16 cellular contexts compared by ENCODE assay signal in the genomic region with DNA sequence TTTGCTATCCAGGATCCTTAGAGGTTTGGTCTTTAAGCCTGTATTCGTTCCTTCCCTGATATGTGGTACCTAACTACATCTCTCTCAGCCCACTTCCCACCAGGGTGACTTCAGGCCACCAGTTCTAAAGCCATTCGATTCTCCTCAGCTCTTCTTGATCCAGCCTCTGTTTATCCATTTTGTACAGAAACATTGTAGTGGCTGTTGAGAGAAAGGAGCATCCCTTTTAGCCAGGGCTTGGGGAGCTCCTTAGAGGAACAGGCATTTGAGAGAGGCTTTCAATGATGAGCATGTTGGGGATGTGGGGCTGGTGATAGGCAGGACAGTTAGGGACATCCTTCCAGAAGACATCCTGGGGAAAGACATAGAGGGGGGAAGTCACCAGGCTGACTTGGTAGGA. TPM values are rescaled to one million over a fixed set of nuclear protein-coding genes. Genes with fewer than 3 reads are reported as not detected.
A peak's percentile ranks its signal among the peaks of the same experiment; 100 is the strongest.
DNase-seq lines count a peak whose midpoint lies in the region; ATAC-seq lines count a peak whose summit lies in the region.
"Had no signal": no experiment of that assay in that cellular context is flagged by ENCODE, and none has a peak within 500 bp of the region (broad histone marks: within the 10 kb centered on the region; RNA-seq: fewer than 3 reads in every experiment).

No MANE protein-coding gene starts in this region.

- peaks cover 0 to 13% (median 0%) of the 10 kb centered on the region in 3 experiments for H3K36me3 ChIP-seq in naive thymus-derived CD4-positive, alpha-beta T cell (ENCODE audit: control insufficient read depth in 2 of 3, insufficient read depth in 3 of 3, low read length in 3 of 3)

- peaks cover 65% of the 10 kb centered on the region for H3K4me1 Mint-ChIP-seq in stimulated activated naive CD8-positive, alpha-beta T cell treated with anti-CD3 and anti-CD28 coated beads, Interleukin-15, Interleukin-2, amounts not matched to agents 100 ng/mL and 50 ng/mL, for 24 hours (ENCODE audit: low read depth)
- peaks cover 38% of the 10 kb centered on the region for H3K4me1 Mint-ChIP-seq in activated T-helper 1 cell treated with anti-CD3 and anti-CD28 coated beads, Interleukin-12 subunit alpha, Interleukin-12 subunit beta, Interleukin-2, Interleukin-4 antibody, amounts not matched to agents 30 ng/mL and 10 ng/mL and 1 ng/mL, durations not matched to agents 14 hours and 24 hours and 36 hours (ENCODE audit: low read depth)
- H3K4me1 Mint-ChIP-seq in naive thymus-derived CD4-positive, alpha-beta T cell = peaks cover 36 to 66% (median 45%) of the 10 kb centered on the region in 7 donors

- CTCF ChIA-PET in naive thymus-derived CD4-positive, alpha-beta T cell (lab: Charles Lee) = interaction anchor here (0.6 kb wide), 1 partner anchor 923 kb away, joined by 3 read pairs; no protein-coding TSS in a partner anchor
- CTCF ChIA-PET in HEK293T (lab: Yijun Ruan, JAX) = interaction anchor here (2.1 kb wide), 1 partner anchor 44 kb away, joined by 7 read pairs; a partner anchor contains a TSS

- H3K4me3 ChIP-seq in naive thymus-derived CD4-positive, alpha-beta T cell (ENCODE audit: low read length) = no peak overlapping the region

- no peak for DNase-seq in stimulated activated naive CD8-positive, alpha-beta T cell treated with anti-CD3 and anti-CD28 coated beads, Interleukin-15, Interleukin-2, amounts not matched to agents 100 U/mL and 50 U/mL, for 24 hours
- DNase-seq in activated T-helper 1 cell treated with anti-CD3 and anti-CD28 coated beads, Interleukin-12 subunit alpha, Interleukin-12 subunit beta, Interleukin-2, Interleukin-4 antibody, amounts not matched to agents 30 ng/mL and 10 ng/mL and 1 ng/mL, durations not matched to agents 14 hours and 24 hours and 36 hours (ENCODE audit: low spot score) = no peak
- DNase-seq in naive thymus-derived CD4-positive, alpha-beta T cell = no peak
- DNase-seq in Kasumi-1 (lab: John Stamatoyannopoulos, UW) (no peak), middle frontal gyrus (ENCODE audit: extremely low spot score, low spot score) (no peak), HEK293T (ENCODE audit: extremely low spot score) (no peak)
- DNase-seq: AML-193, EL, H9, MV-4-11, NCI-H1436 treated with DMSO at 0.1 percent for 48 hours, NCI-H2081, NCI-H510A treated with DMSO at 0.1 percent for 48 hours, Right ventricle myocardium superior had no signal

- H3K27me3 ChIP-seq in naive thymus-derived CD4-positive, alpha-beta T cell (ENCODE audit: control insufficient read depth in 2 of 2, insufficient read depth in 2 of 2, low read length in 2 of 2) = no peaks in the 10 kb centered on the region

- no peaks in the 10 kb centered on the region for H3K27me3 Mint-ChIP-seq in stimulated activated naive CD8-positive, alpha-beta T cell treated with anti-CD3 and anti-CD28 coated beads, Interleukin-15, Interleukin-2, amounts not matched to agents 100 ng/mL and 50 ng/mL, for 24 hours
- H3K27me3 Mint-ChIP-seq in activated T-helper 1 cell treated with anti-CD3 and anti-CD28 coated beads, Interleukin-12 subunit alpha, Interleukin-12 subunit beta, Interleukin-2, Interleukin-4 antibody, amounts not matched to agents 30 ng/mL and 10 ng/mL and 1 ng/mL, durations not matched to agents 14 hours and 24 hours and 36 hours (ENCODE audit: insufficient read depth) = no peaks in the 10 kb centered on the region
- no peaks in the 10 kb centered on the region for H3K27me3 Mint-ChIP-seq in naive thymus-derived CD4-positive, alpha-beta T cell

- H3K4me3 Mint-ChIP-seq in stimulated activated naive CD8-positive, alpha-beta T cell treated with anti-CD3 and anti-CD28 coated beads, Interleukin-15, Interleukin-2, amounts not matched to agents 100 ng/mL and 50 ng/mL, for 24 hours = no peak overlapping the region
- H3K4me3 Mint-ChIP-seq in activated T-helper 1 cell treated with anti-CD3 and anti-CD28 coated beads, Interleukin-12 subunit alpha, Interleukin-12 subunit beta, Interleukin-2, Interleukin-4 antibody, amounts not matched to agents 30 ng/mL and 10 ng/mL and 1 ng/mL, durations not matched to agents 14 hours and 24 hours and 36 hours = no peak overlapping the region
- peak overlapping the region in 4 of 10 donors; percentile 5 to 55 (median 52) for H3K4me3 Mint-ChIP-seq in naive thymus-derived CD4-positive, alpha-beta T cell
- H3K4me3 Mint-ChIP-seq: H9 had no signal

- no peaks in the 10 kb centered on the region for H3K9me3 Mint-ChIP-seq in stimulated activated naive CD8-positive, alpha-beta T cell treated with anti-CD3 and anti-CD28 coated beads, Interleukin-15, Interleukin-2, amounts not matched to agents 100 ng/mL and 50 ng/mL, for 24 hours
- no peaks in the 10 kb centered on the region for H3K9me3 Mint-ChIP-seq in activated T-helper 1 cell treated with anti-CD3 and anti-CD28 coated beads, Interleukin-12 subunit alpha, Interleukin-12 subunit beta, Interleukin-2, Interleukin-4 antibody, amounts not matched to agents 30 ng/mL and 10 ng/mL and 1 ng/mL, durations not matched to agents 14 hours and 24 hours and 36 hours
- no peaks in the 10 kb centered on the region for H3K9me3 Mint-ChIP-seq in naive thymus-derived CD4-positive, alpha-beta T cell
- H3K9me3 Mint-ChIP-seq: H9 had no signal

- H3K4me1 ChIP-seq in naive thymus-derived CD4-positive, alpha-beta T cell (ENCODE audit: control insufficient read depth in 2 of 2, insufficient read depth in 2 of 2, low read length in 2 of 2) = peaks cover 9 to 14% of the 10 kb centered on the region in 2 donors

- intact Hi-C loops in activated T-helper 1 cell treated with anti-CD3 and anti-CD28 coated beads, Interleukin-12 subunit alpha, Interleukin-12 subunit beta, Interleukin-2, Interleukin-4 antibody, amounts not matched to agents 30 ng/mL and 10 ng/mL and 1 ng/mL, durations not matched to agents 14 hours and 24 hours and 36 hours (cut with micrococcal nuclease) = loop anchor here (10.0 kb wide), 1 partner anchor 179 kb away; no protein-coding TSS in a partner anchor
- intact Hi-C loops in naive thymus-derived CD4-positive, alpha-beta T cell (cut with micrococcal nuclease) = no loop called here

- H3K9me3 ChIP-seq in naive thymus-derived CD4-positive, alpha-beta T cell (ENCODE audit: control insufficient read depth in 2 of 3, low read length in 3 of 3) = no peaks in the 10 kb centered on the region

- POLR2A ChIA-PET in naive thymus-derived CD4-positive, alpha-beta T cell (lab: Charles Lee) = no interaction called here
- POLR2A ChIA-PET in HEK293T (lab: Yijun Ruan, JAX) = no interaction called here

- no peak overlapping the region for H3K27ac ChIP-seq in naive thymus-derived CD4-positive, alpha-beta T cell (ENCODE audit: low read depth, low read length)

- peak overlapping the region; percentile 2 for H3K27ac Mint-ChIP-seq in stimulated activated naive CD8-positive, alpha-beta T cell treated with anti-CD3 and anti-CD28 coated beads, Interleukin-15, Interleukin-2, amounts not matched to agents 100 ng/mL and 50 ng/mL, for 24 hours
- H3K27ac Mint-ChIP-seq in activated T-helper 1 cell treated with anti-CD3 and anti-CD28 coated beads, Interleukin-12 subunit alpha, Interleukin-12 subunit beta, Interleukin-2, Interleukin-4 antibody, amounts not matched to agents 30 ng/mL and 10 ng/mL and 1 ng/mL, durations not matched to agents 14 hours and 24 hours and 36 hours = peak overlapping the region; percentile 21
- H3K27ac Mint-ChIP-seq in naive thymus-derived CD4-positive, alpha-beta T cell = peak overlapping the region in 6 of 9 donors; percentile 5 to 73 (median 42)

- peaks cover 16% of the 10 kb centered on the region for H3K36me3 Mint-ChIP-seq in stimulated activated naive CD8-positive, alpha-beta T cell treated with anti-CD3 and anti-CD28 coated beads, Interleukin-15, Interleukin-2, amounts not matched to agents 100 ng/mL and 50 ng/mL, for 24 hours (ENCODE audit: low read depth)
- peaks cover 15% of the 10 kb centered on the region for H3K36me3 Mint-ChIP-seq in activated T-helper 1 cell treated with anti-CD3 and anti-CD28 coated beads, Interleukin-12 subunit alpha, Interleukin-12 subunit beta, Interleukin-2, Interleukin-4 antibody, amounts not matched to agents 30 ng/mL and 10 ng/mL and 1 ng/mL, durations not matched to agents 14 hours and 24 hours and 36 hours (ENCODE audit: low read depth)
- peaks cover 0 to 12% (median 3%) of the 10 kb centered on the region in 5 donors for H3K36me3 Mint-ChIP-seq in naive thymus-derived CD4-positive, alpha-beta T cell

- no peak for ATAC-seq in stimulated activated naive CD8-positive, alpha-beta T cell treated with anti-CD3 and anti-CD28 coated beads, Interleukin-15, Interleukin-2, amounts not matched to agents 100 U/mL and 50 U/mL, for 24 hours
- ATAC-seq in naive thymus-derived CD4-positive, alpha-beta T cell = no peak
- ATAC-seq: Panc1 had no signal

RNA-seq across cellular contexts. Expression of a gene that starts 17.9 kb away (rescaled TPM):
- total RNA-seq in activated T-helper 1 cell treated with anti-CD3 and anti-CD28 coated beads, Interleukin-12 subunit alpha, Interleukin-12 subunit beta, Interleukin-2, Interleukin-4 antibody, amounts not matched to agents 30 ng/mL and 10 ng/mL and 1 ng/mL, durations not matched to agents 14 hours and 24 hours and 36 hours = 58.3 and 62.4 TPM in 2 replicates
- total RNA-seq in naive thymus-derived CD4-positive, alpha-beta T cell = 10 to 100 TPM; 22.5 to 55.0 (median 34.2) TPM
- 100 to 1,000 TPM in 1 of 2 donors, 10 to 100 TPM in 1; 89.8 to 101 TPM for polyA plus RNA-seq in naive thymus-derived CD4-positive, alpha-beta T cell

RNA-seq across cellular contexts. Expression of a gene that starts 34.1 kb away (rescaled TPM):
- total RNA-seq in activated T-helper 1 cell treated with anti-CD3 and anti-CD28 coated beads, Interleukin-12 subunit alpha, Interleukin-12 subunit beta, Interleukin-2, Interleukin-4 antibody, amounts not matched to agents 30 ng/mL and 10 ng/mL and 1 ng/mL, durations not matched to agents 14 hours and 24 hours and 36 hours = 0.32 and 0.34 TPM in 2 replicates
- 1 to 10 TPM in 2 of 5 experiments, under 1 TPM in 3; 0.27 to 4.4 (median 0.77) TPM for total RNA-seq in naive thymus-derived CD4-positive, alpha-beta T cell
- 1 to 10 TPM in 1 of 2 donors, under 1 TPM in 1; 0.22 to 1.4 TPM for polyA plus RNA-seq in naive thymus-derived CD4-positive, alpha-beta T cell
- total RNA-seq: Right ventricle myocardium superior had no signal

RNA-seq across cellular contexts. Expression of a gene that starts 44.4 kb away (rescaled TPM):
- 51.7 and 51.8 TPM in 2 replicates for total RNA-seq in activated T-helper 1 cell treated with anti-CD3 and anti-CD28 coated beads, Interleukin-12 subunit alpha, Interleukin-12 subunit beta, Interleukin-2, Interleukin-4 antibody, amounts not matched to agents 30 ng/mL and 10 ng/mL and 1 ng/mL, durations not matched to agents 14 hours and 24 hours and 36 hours
- total RNA-seq in naive thymus-derived CD4-positive, alpha-beta T cell = 10 to 100 TPM; 29.0 to 56.0 (median 38.0) TPM
- 10 to 100 TPM; 51.4 to 75.8 TPM for polyA plus RNA-seq in naive thymus-derived CD4-positive, alpha-beta T cell

RNA-seq across cellular contexts. Expression of a gene that starts 47.2 kb away (rescaled TPM):
- total RNA-seq in activated T-helper 1 cell treated with anti-CD3 and anti-CD28 coated beads, Interleukin-12 subunit alpha, Interleukin-12 subunit beta, Interleukin-2, Interleukin-4 antibody, amounts not matched to agents 30 ng/mL and 10 ng/mL and 1 ng/mL, durations not matched to agents 14 hours and 24 hours and 36 hours = 0.54 and 0.73 TPM in 2 replicates
- under 1 TPM in 4 of 5 experiments, not detected in 1; 0.21 to 0.43 (median 0.27) TPM for total RNA-seq in naive thymus-derived CD4-positive, alpha-beta T cell
- not detected for polyA plus RNA-seq in naive thymus-derived CD4-positive, alpha-beta T cell

RNA-seq across cellular contexts. Expression of a gene that starts 56.7 kb away (rescaled TPM):
- 98.8 and 100 TPM in 2 replicates for total RNA-seq in activated T-helper 1 cell treated with anti-CD3 and anti-CD28 coated beads, Interleukin-12 subunit alpha, Interleukin-12 subunit beta, Interleukin-2, Interleukin-4 antibody, amounts not matched to agents 30 ng/mL and 10 ng/mL and 1 ng/mL, durations not matched to agents 14 hours and 24 hours and 36 hours
- 10 to 100 TPM; 22.1 to 99.8 (median 31.7) TPM for total RNA-seq in naive thymus-derived CD4-positive, alpha-beta T cell
- polyA plus RNA-seq in naive thymus-derived CD4-positive, alpha-beta T cell = 10 to 100 TPM; 70.2 to 72.4 TPM
